ENCODE assay signal across 10 cellular contexts in genomic region chr15:77002954-77003912, GRCh38. TPM values are rescaled to one million over a fixed set of nuclear protein-coding genes. Genes with fewer than 3 reads are reported as not detected.
A peak's percentile ranks its signal among the peaks of the same experiment; 100 is the strongest.
DNase-seq lines count a peak whose midpoint lies in the region; ATAC-seq and TF ChIP-seq lines count a peak whose summit lies in the region.
"Had no signal": no experiment of that assay in that cellular context is flagged by ENCODE, and none has a peak within 500 bp of the region (broad histone marks: within the 10 kb centered on the region; RNA-seq: fewer than 3 reads in every experiment).

No MANE protein-coding gene starts in this region.

- intact Hi-C loops in left lung (cut with DNase I), result no loop called here

- no peaks in the 10 kb centered on the region for H3K27me3 ChIP-seq in left lung
- H3K27me3 ChIP-seq: tibial nerve had no signal

- ATAC-seq in GM19455 (IDR thresholded peaks at IDR 0.05; ENCODE audit: unreplicated experiment) (peak; percentile 76), HG03565 (IDR thresholded peaks at IDR 0.05; ENCODE audit: unreplicated experiment) (peak; percentile 60), left lung (peak; percentile 83)
- peak; percentile 91 for ATAC-seq in stimulated activated naive CD8-positive, alpha-beta T cell treated with anti-CD3 and anti-CD28 coated beads, Interleukin-15, Interleukin-2, amounts not matched to agents 100 U/mL and 50 U/mL, for 24 hours
- ATAC-seq: K562 had no signal

- H3K36me3 ChIP-seq in left lung, result peaks cover 0 to 4% of the 10 kb centered on the region in 2 donors
- H3K36me3 ChIP-seq: tibial nerve had no signal

- TF ChIP-seq CTCF in left lung (IDR thresholded peaks at IDR 0.05), result no peak
- no peak for TF ChIP-seq CTCF in GM10266 (IDR thresholded peaks at IDR 0.05; ENCODE audit: control insufficient read depth, insufficient read depth, low read depth, missing control alignments)

- no peaks in the 10 kb centered on the region for H3K9me3 ChIP-seq in left lung
- H3K9me3 ChIP-seq: tibial nerve had no signal

- H3K27ac ChIP-seq in left lung, result peak overlapping the region; percentile 39 to 92

- H3K4me1 ChIP-seq in left lung, result peaks cover 5 to 60% of the 10 kb centered on the region in 2 donors

- DNase-seq in activated CD8-positive, alpha-beta memory T cell treated with anti-CD3 and anti-CD28 coated beads, Interleukin-2, amount 50 U/mL, for 1 hour (ENCODE audit: extremely low read depth), result peak; percentile 52
- DNase-seq in left lung (peak; percentile 89), NCI-H345 (lab: John Stamatoyannopoulos, UW) (no peak), GM10266 (ENCODE audit: extremely low spot score) (no peak), GOT3 (lab: John Stamatoyannopoulos, UW) (no peak)
- DNase-seq in stimulated activated naive CD8-positive, alpha-beta T cell treated with anti-CD3 and anti-CD28 coated beads, Interleukin-15, Interleukin-2, amounts not matched to agents 100 U/mL and 50 U/mL, for 24 hours, result peak; percentile 82

- peak overlapping the region in 1 of 2 donors; percentile 11 for H3K4me3 ChIP-seq in left lung
- H3K4me3 ChIP-seq: K562, tibial nerve had no signal

RNA-seq across cellular contexts. Expression of gene PSTPIP1, which starts 8.3 kb away (rescaled TPM):
- total RNA-seq in left lung, result 10 to 100 TPM in 1 of 2 donors, 1 to 10 TPM in 1; 9.1 to 52.9 TPM
- total RNA-seq: K562 had no signal

Comparison
In these comparisons a context has a peak if more than half of its experiments do, and no peak if none do; other contexts are left out.
1. DNase-seq: peak in activated CD8-positive, alpha-beta memory T cell treated with anti-CD3 and anti-CD28 coated beads, Interleukin-2, amount 50 U/mL, for 1 hour (single experiment), left lung (2 of 2) and stimulated activated naive CD8-positive, alpha-beta T cell treated with anti-CD3 and anti-CD28 coated beads, Interleukin-15, Interleukin-2, amounts not matched to agents 100 U/mL and 50 U/mL, for 24 hours (single experiment); none in NCI-H345 (single experiment), GM10266 (single experiment) and GOT3 (single experiment).
2. Peak in every context shown above with its lines, with median percentiles within 50 percentile points of each other: ATAC-seq.